Comparison of ENCODE assay signal across 1 cellular context in genomic region chr10:64306888-64307287, GRCh38.
TF ChIP-seq lines count a peak whose summit lies in the region.

No MANE protein-coding gene starts in this region.

TF ChIP-seq in GM23338, 12 proteins besides CTCF, POLR2A, EP300 and RAD21 (continued from another document):
- TF ChIP-seq ZNF462 (CRISPR knock-in tag; IDR thresholded peaks at IDR 0.05) (no peak), ZNF331 (CRISPR knock-in tag; IDR thresholded peaks at IDR 0.05; ENCODE audit: low read depth) (no peak), POLR2AphosphoS5 (IDR thresholded peaks at IDR 0.05; ENCODE audit: low read depth) (no peak), NANOG (IDR thresholded peaks at IDR 0.05; ENCODE audit: borderline replicate concordance) (no peak), EZH2phosphoT487 (IDR thresholded peaks at IDR 0.05; ENCODE audit: unreplicated experiment) (no peak)
